ENCODE assay signal across 25 cellular contexts in genomic region chr3:146180376-146180775, GRCh38. TPM values are rescaled to one million over a fixed set of nuclear protein-coding genes. Genes with fewer than 3 reads are reported as not detected.
"Had no signal": no experiment of that assay in that cellular context is flagged by ENCODE, and none has a peak within 500 bp of the region (broad histone marks: within the 10 kb centered on the region; RNA-seq: fewer than 3 reads in every experiment).

No MANE protein-coding gene starts in this region.

- H3K36me3 ChIP-seq: left ventricle myocardium inferior, ovary, prostate gland, stomach, thyroid gland, transverse colon, upper lobe of left lung, vagina had no signal

- H3K9me3 ChIP-seq: left ventricle myocardium inferior, mucosa of descending colon, ovary, prostate gland, right lobe of liver, stomach, testis, thyroid gland, transverse colon, upper lobe of left lung, vagina had no signal

- H3K27me3 ChIP-seq: ovary, right lobe of liver, stomach, testis, thyroid gland, transverse colon, upper lobe of left lung, vagina had no signal

- FAIRE-seq: kidney had no signal

- DNase-seq: hippocampal formation; kidney; left colon; left ventricle myocardium inferior; midbrain; mucosa of descending colon; naive thymus-derived CD4-positive, alpha-beta T cell; ovary; retina; right lobe of liver; stimulated activated CD4-positive, alpha-beta T cell treated with anti-CD3 and anti-CD28 coated beads, Interleukin-12 subunit alpha, Interleukin-12 subunit beta, amount 100 ng/mL, for 4 hours; stimulated activated CD4-positive, alpha-beta T cell treated with anti-CD3 and anti-CD28 coated beads, Interleukin-15, amount 100 ng/mL, for 24 hours; stimulated activated CD4-positive, alpha-beta T cell treated with anti-CD3 and anti-CD28 coated beads, Interleukin-2, amount 100 ng/mL, for 24 hours; stimulated activated CD4-positive, alpha-beta T cell treated with anti-CD3 and anti-CD28 coated beads, Interleukin-4, amount 100 ng/mL, for 1 hour; stimulated activated naive B cell treated with anti-CD40 and anti-IgM and Interleukin-4, amounts not matched to agents 10 μg/mL and 1 μg/mL and 100 μg/mL, for 72 hours; stimulated activated naive CD8-positive, alpha-beta T cell treated with anti-CD3 and anti-CD28 coated beads, Interleukin-15, Interleukin-2, amounts not matched to agents 100 U/mL and 50 U/mL, for 24 hours; stomach; testis; thyroid gland; transverse colon; upper lobe of left lung had no signal

- H3K4me1 ChIP-seq: left ventricle myocardium inferior, prostate gland, right lobe of liver, testis, transverse colon, vagina had no signal

- ATAC-seq: left colon; mucosa of descending colon; naive thymus-derived CD4-positive, alpha-beta T cell; natural killer cell treated with Interleukin-12 subunit alpha and Interleukin-12 subunit beta and Interleukin-15 and Interleukin-18, amount 100 ng/mL, for 72 hours; right lobe of liver; stimulated activated naive B cell treated with anti-CD40 and anti-IgM and Interleukin-4, amounts not matched to agents 10 μg/mL and 1 μg/mL and 100 μg/mL, for 72 hours; stimulated activated naive CD8-positive, alpha-beta T cell treated with anti-CD3 and anti-CD28 coated beads, Interleukin-15, Interleukin-2, amounts not matched to agents 100 U/mL and 50 U/mL, for 24 hours had no signal

- H3K4me3 ChIP-seq: left ventricle myocardium inferior, lung, mucosa of descending colon, ovary, prostate gland, right lobe of liver, stomach, testis, thyroid gland, transverse colon, upper lobe of left lung, vagina had no signal

- H3K27ac ChIP-seq: left ventricle myocardium inferior, ovary, prostate gland, right lobe of liver, stomach, testis, thyroid gland, transverse colon, upper lobe of left lung, vagina had no signal

RNA-seq across cellular contexts. Expression of gene PLOD2, which starts 19.4 kb away (rescaled TPM):
- polyA plus RNA-seq: naive thymus-derived CD4-positive, alpha-beta T cell had no signal
